Comparison of ENCODE assay signal across 9 cellular contexts in the genomic region with DNA sequence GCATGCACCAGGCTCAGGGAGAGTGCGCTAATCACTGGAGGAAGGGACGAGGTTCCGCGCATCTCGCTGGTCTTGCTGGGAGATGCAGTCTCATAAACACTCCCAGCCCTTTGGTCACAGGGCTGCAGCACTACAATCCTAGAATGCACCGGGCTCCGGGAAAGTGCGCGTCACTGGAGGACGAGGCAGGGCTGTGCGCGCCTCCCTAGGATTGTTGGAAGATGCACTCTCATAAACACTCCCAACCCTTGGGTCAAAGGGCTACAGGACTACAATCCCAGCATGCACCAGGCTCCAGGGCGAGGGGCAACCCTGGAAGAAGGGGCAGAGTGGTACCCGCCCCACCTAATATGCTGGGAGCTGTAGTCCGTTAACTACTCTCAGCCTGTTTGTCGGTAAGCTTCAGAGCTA. TPM values are rescaled to one million over a fixed set of nuclear protein-coding genes. Genes with fewer than 3 reads are reported as not detected.
A peak's percentile ranks its signal among the peaks of the same experiment; 100 is the strongest.
DNase-seq lines count a peak whose midpoint lies in the region; TF ChIP-seq lines count a peak whose summit lies in the region.
"Not testable (repeated sequence)": the region's sequence is repeated elsewhere in the genome, so short reads cannot be mapped to it uniquely, and the experiment has no call there.
"Had no signal": no experiment of that assay in that cellular context is flagged by ENCODE, and none has a peak within 500 bp of the region (broad histone marks: within the 10 kb centered on the region; RNA-seq: fewer than 3 reads in every experiment).

No MANE protein-coding gene starts in this region.

- not testable (repeated sequence) for H3K36me3 ChIP-seq in adipocyte (ENCODE audit: control insufficient read depth, insufficient read depth, low read length, severe bottlenecking); neural cell (ENCODE audit: insufficient read depth, low read length)

- H3K9me3 ChIP-seq in adipocyte (ENCODE audit: control insufficient read depth, low read length); neural cell (ENCODE audit: low read length): not testable (repeated sequence)

- not testable (repeated sequence) for H3K4me1 ChIP-seq in adipocyte (ENCODE audit: control insufficient read depth, insufficient read depth, low read length)

- H3K9me2 ChIP-seq in neural cell (ENCODE audit: insufficient read depth, low read length) = not testable (repeated sequence)

- H2AFZ ChIP-seq in neural cell (ENCODE audit: low read depth, low read length) = peak overlapping the region; percentile 51

- H3K4me3 ChIP-seq in GM12865 (ENCODE audit: low read depth, low read length) (peak overlapping the region; percentile 68), adipocyte (ENCODE audit: low read length) (peak overlapping the region; percentile 85), epithelial cell of proximal tubule (ENCODE audit: low read depth, low read length) (peak overlapping the region; percentile 65), neural cell (ENCODE audit: low read length) (peak overlapping the region; percentile 69)

- H3K9ac ChIP-seq in adipocyte (ENCODE audit: low read length) = peak overlapping the region; percentile 84
- H3K9ac ChIP-seq in neural cell (ENCODE audit: low read length) = peak overlapping the region; percentile 57

- not testable (repeated sequence) for H3K27ac ChIP-seq in neural cell (ENCODE audit: low read length)

- not testable (repeated sequence) for H3F3A ChIP-seq in neural cell (ENCODE audit: insufficient read depth, low read length, poor library complexity, severe bottlenecking)

- not testable (repeated sequence) for H3K27me3 ChIP-seq in adipocyte (replicated peaks; ENCODE audit: control insufficient read depth, insufficient read depth, low read length); neural cell (ENCODE audit: insufficient read depth, low read depth, low read length)

- not testable (repeated sequence) for H3K79me2 ChIP-seq in neural cell (replicated peaks; ENCODE audit: insufficient read depth, low read length)

- not testable (repeated sequence) for H4K20me1 ChIP-seq in neural cell (ENCODE audit: insufficient read depth)

- not testable (repeated sequence) for TF ChIP-seq CTCF in GM12865 (IDR thresholded peaks at IDR 0.05; ENCODE audit: insufficient read depth, low read depth, low read length, missing control alignments); epithelial cell of proximal tubule (conservative IDR thresholded peaks at IDR 0.05; ENCODE audit: low read depth, low read length)
- TF ChIP-seq CTCF in neural cell (IDR thresholded peaks at IDR 0.05; ENCODE audit: poor library complexity, severe bottlenecking) = peak; percentile 36

- DNase-seq in GM12865 (ENCODE audit: low read depth) = peak; percentile 81
- peak; percentile 89 for DNase-seq in SK-MEL-5 (ENCODE audit: low read depth, low spot score)
- peak; percentile 85 for DNase-seq in adipocyte (ENCODE audit: low read depth)
- peak; percentile 49 for DNase-seq in epithelial cell of proximal tubule (ENCODE audit: low read depth)
- peak; percentile 49 for DNase-seq in iPS-NIHi11 (ENCODE audit: low spot score)
- peak in 3 of 4 experiments; percentile 1 to 35 (median 28) for DNase-seq in stimulated activated CD4-positive, alpha-beta T cell treated with anti-CD3 and anti-CD28 coated beads, Interleukin-1b, Interleukin-23, amount 100 ng/mL, for 24 hours (ENCODE audit: low read depth in 4 of 4, low spot score in 1 of 4)

- not testable (repeated sequence) for TF ChIP-seq EP300 in neural cell (conservative IDR thresholded peaks at IDR 0.05; ENCODE audit: poor library complexity, severe bottlenecking)

- in situ Hi-C loops in SK-MEL-5 (cut with HindIII; ENCODE audit: low pct_unique_long_range_greater_than_20kb, low sequenced_read_pairs) = not testable (repeated sequence)

- TF ChIP-seq RAD21 in neural cell (conservative IDR thresholded peaks at IDR 0.05) = not testable (repeated sequence)

- H3K4me2 ChIP-seq in neural cell (ENCODE audit: low read length) = peak overlapping the region; percentile 19

TF ChIP-seq in neural cell, 6 proteins besides CTCF, POLR2A, EP300 and RAD21:
- TF ChIP-seq TAF1 (IDR thresholded peaks at IDR 0.05; ENCODE audit: low read depth) (peak; percentile 33), POLR2AphosphoS5 (IDR thresholded peaks at IDR 0.05) (peak; percentile 72)

RNA-seq across cellular contexts. Expression of gene FRG2C, which starts 23.0 kb away (rescaled TPM):
- 0.05 TPM in 1 of 2 replicates, not detected in the other for total RNA-seq in SK-MEL-5 (2014; rRNA removed; shearing (Covaris generic))
- 0.06 and 0.37 TPM in 2 replicates for polyA plus RNA-seq in SK-MEL-5 (2015; cell fraction: cytosol; rRNA removed)
- polyA plus RNA-seq in SK-MEL-5 (2015; cell fraction: nucleus; rRNA removed) = 0.53 TPM in 1 of 2 replicates, not detected in the other
- not detected in 2 replicates for total RNA-seq in epithelial cell of proximal tubule
- not detected in 2 replicates for polyA plus RNA-seq in neural cell
- not detected in 2 replicates for polyA minus RNA-seq in neural cell
- total RNA-seq: activated naive CD4-positive, alpha-beta T cell treated with anti-CD3 and anti-CD28 coated beads, Interleukin-2, amount 50 U/mL, for 72 hours; T-helper 1 cell treated with Interleukin-12 subunit alpha and Interleukin-12 subunit beta and Interleukin-4 antibody, amounts not matched to agents 30 ng/mL and 1 ng/mL, for 36 hours had no signal

Comparison
In these comparisons a context has a peak if more than half of its experiments do, and no peak if none do; other contexts are left out.
1. DNase-seq: peak in every context shown above with its lines; median percentile 89 in SK-MEL-5; 85 in adipocyte; 81 in GM12865; 49 in epithelial cell of proximal tubule; 49 in iPS-NIHi11; 28 in stimulated activated CD4-positive, alpha-beta T cell treated with anti-CD3 and anti-CD28 coated beads, Interleukin-1b, Interleukin-23, amount 100 ng/mL, for 24 hours.